1 cellular context compared by ENCODE assay signal in genomic region chr21:30813174-30813573, GRCh38.
TF ChIP-seq lines count a peak whose summit lies in the region.

TSS of gene KRTAP8-1 (minus strand) at chr21:30813274. CDS start at chr21:30813220, 54 bp downstream.

TF ChIP-seq in H1, 55 proteins besides CTCF, POLR2A, EP300 and RAD21:
- TF ChIP-seq HDAC2 (IDR thresholded peaks at IDR 0.05; ENCODE audit: borderline replicate concordance in 1 of 2, low read depth in 2 of 2, low read length in 2 of 2), result no peak
- no peak for TF ChIP-seq SP4 (IDR thresholded peaks at IDR 0.05; ENCODE audit: low read length)
- TF ChIP-seq KDM1A (IDR thresholded peaks at IDR 0.05; ENCODE audit: borderline replicate concordance, low read length), result no peak
- TF ChIP-seq GABPA (IDR thresholded peaks at IDR 0.05; ENCODE audit: borderline replicate concordance, insufficient read depth, low read length), result no peak
- no peak for TF ChIP-seq ATF2 (IDR thresholded peaks at IDR 0.05; ENCODE audit: low read length)
- TF ChIP-seq ASH2L (IDR thresholded peaks at IDR 0.05; ENCODE audit: low read length), result no peak
- TF ChIP-seq TEAD4 (IDR thresholded peaks at IDR 0.05; ENCODE audit: low read depth, low read length), result no peak
- no peak for TF ChIP-seq HDAC6 (IDR thresholded peaks at IDR 0.05; ENCODE audit: low read depth, low read length)
- no peak for TF ChIP-seq POU5F1 (IDR thresholded peaks at IDR 0.05; ENCODE audit: low read depth, low read length)
- TF ChIP-seq ZNF274 (IDR thresholded peaks at IDR 0.05; ENCODE audit: borderline replicate concordance, extremely low read depth, low read length), result no peak
- no peak for TF ChIP-seq TBP (IDR thresholded peaks at IDR 0.05; ENCODE audit: low read depth, low read length)
- no peak for TF ChIP-seq SUZ12 (IDR thresholded peaks at IDR 0.05; ENCODE audit: low read length)
- no peak for TF ChIP-seq YY1 (IDR thresholded peaks at IDR 0.05; ENCODE audit: low read depth, low read length)
- TF ChIP-seq CHD1 (IDR thresholded peaks at IDR 0.05; ENCODE audit: low read depth, low read length), result no peak
- TF ChIP-seq CREB1 (IDR thresholded peaks at IDR 0.05), result no peak
- no peak for TF ChIP-seq BCL11A (IDR thresholded peaks at IDR 0.05; ENCODE audit: low read depth in 2 of 2, low read length in 2 of 2)
- TF ChIP-seq RFX5 (IDR thresholded peaks at IDR 0.05; ENCODE audit: borderline replicate concordance, low read depth, low read length), result no peak
- TF ChIP-seq CBX8 (IDR thresholded peaks at IDR 0.05; ENCODE audit: borderline replicate concordance, low read depth, low read length), result no peak
- TF ChIP-seq EGR1 (IDR thresholded peaks at IDR 0.05; ENCODE audit: borderline replicate concordance, low read depth, low read length), result no peak
- no peak for TF ChIP-seq ATF3 (IDR thresholded peaks at IDR 0.05; ENCODE audit: insufficient read depth, low read depth, low read length)
